In genomic region chr3:63961891-63962290, GRCh38 we compare ENCODE assay signal across 10 cellular contexts. TPM values are rescaled to one million over a fixed set of nuclear protein-coding genes. Genes with fewer than 3 reads are reported as not detected.
A peak's percentile ranks its signal among the peaks of the same experiment; 100 is the strongest.
DNase-seq lines count a peak whose midpoint lies in the region; ATAC-seq, FAIRE-seq and TF ChIP-seq lines count a peak whose summit lies in the region.
"Had no signal": no experiment of that assay in that cellular context is flagged by ENCODE, and none has a peak within 500 bp of the region (broad histone marks: within the 10 kb centered on the region; RNA-seq: fewer than 3 reads in every experiment).

No MANE protein-coding gene starts in this region.

- H3K27me3 ChIP-seq in bronchial epithelial cell (ENCODE audit: control insufficient read depth, insufficient read depth, low read length): no peaks in the 10 kb centered on the region
- no peaks in the 10 kb centered on the region for H3K27me3 ChIP-seq in mesenchymal stem cell (ENCODE audit: control insufficient read depth in 1 of 2, insufficient read depth in 1 of 2, low read length in 2 of 2)
- H3K27me3 ChIP-seq: SJCRH30 had no signal

- H2AK5ac ChIP-seq in mesenchymal stem cell (ENCODE audit: low read length, severe bottlenecking): no peak overlapping the region

- no peak overlapping the region for H2BK120ac ChIP-seq in mesenchymal stem cell (ENCODE audit: low read depth, low read length)

- H3K36me3 ChIP-seq in bronchial epithelial cell (ENCODE audit: control insufficient read depth, insufficient read depth, low read length) (no peaks in the 10 kb centered on the region), mesenchymal stem cell (ENCODE audit: control insufficient read depth in 1 of 2, insufficient read depth in 2 of 2, low read depth in 1 of 2, low read length in 2 of 2) (peaks cover 0 to 7% of the 10 kb centered on the region in 2 experiments)
- H3K36me3 ChIP-seq: SJCRH30 had no signal

- H3K9ac ChIP-seq in mesenchymal stem cell (ENCODE audit: low read length): no peak overlapping the region

- no peak overlapping the region for H4K91ac ChIP-seq in mesenchymal stem cell (ENCODE audit: low read length)

- no peak overlapping the region for H3K14ac ChIP-seq in mesenchymal stem cell (ENCODE audit: low read length in 2 of 2)

- H2AFZ ChIP-seq in mesenchymal stem cell (ENCODE audit: low read depth, low read length): no peak overlapping the region

- H2BK15ac ChIP-seq in mesenchymal stem cell (ENCODE audit: low read depth, poor library complexity, severe bottlenecking): no peak overlapping the region

- H3K27ac ChIP-seq in mesenchymal stem cell (ENCODE audit: low read length, poor library complexity, severe bottlenecking): no peak overlapping the region
- H3K27ac ChIP-seq: SJCRH30 had no signal

- no peak overlapping the region for H2BK5ac ChIP-seq in mesenchymal stem cell (ENCODE audit: low read depth, low read length, poor library complexity, severe bottlenecking)

- no peak overlapping the region for H3K23ac ChIP-seq in mesenchymal stem cell (ENCODE audit: low read length in 2 of 2)

- no peak for FAIRE-seq in bronchial epithelial cell (lab: Jason Lieb, UNC)

- peaks cover 6% of the 10 kb centered on the region for H3K4me1 ChIP-seq in mesenchymal stem cell (ENCODE audit: control insufficient read depth, insufficient read depth, low read depth, low read length)
- H3K4me1 ChIP-seq: SJCRH30 had no signal

- H4K8ac ChIP-seq in mesenchymal stem cell (ENCODE audit: low read length): no peak overlapping the region

- DNase-seq in CD1c-positive myeloid dendritic cell (ENCODE audit: extremely low spot score) (peak; percentile 51), NCI-H226 (peak; percentile 29), bronchial epithelial cell (ENCODE audit: low read depth) (peak; percentile 82), mesenchymal stem cell (peak; percentile 61)
- no peak for DNase-seq in stimulated activated CD4-positive, alpha-beta T cell treated with anti-CD3 and anti-CD28 coated beads, Interleukin-15, amount 100 ng/mL, for 24 hours
- DNase-seq in NK-92 treated with Interleukin-12 subunit alpha and Interleukin-12 subunit beta, amount 100 ng/mL, for 24 hours (lab: John Stamatoyannopoulos, UW): no peak

- no peak overlapping the region for H2BK12ac ChIP-seq in mesenchymal stem cell (ENCODE audit: low read length in 2 of 2)

- H3K79me1 ChIP-seq in mesenchymal stem cell (replicated peaks; ENCODE audit: low read length, poor library complexity, severe bottlenecking): peaks cover 19% of the 10 kb centered on the region

- no peak overlapping the region for H3K18ac ChIP-seq in mesenchymal stem cell (ENCODE audit: low read depth in 1 of 2, low read length in 2 of 2)

- WGBS in mesenchymal stem cell: no CpG with 5 or more reads among the region's 2 CpGs

- no peak overlapping the region for H3K4ac ChIP-seq in mesenchymal stem cell (ENCODE audit: low read depth in 1 of 2, low read length in 2 of 2)

- peak; percentile 50 for TF ChIP-seq CTCF in bronchial epithelial cell (IDR thresholded peaks at IDR 0.05; ENCODE audit: insufficient read depth, low read length, severe bottlenecking)

- peak; percentile 82 for ATAC-seq in GM18519 (IDR thresholded peaks at IDR 0.05; ENCODE audit: low FRiP score, unreplicated experiment)
- peak; percentile 57 for ATAC-seq in HG02943 (IDR thresholded peaks at IDR 0.05; ENCODE audit: low read depth, unreplicated experiment)

- no peak overlapping the region for H3K4me2 ChIP-seq in mesenchymal stem cell (ENCODE audit: low read length, poor library complexity, severe bottlenecking)

- H3K4me3 ChIP-seq in bronchial epithelial cell (ENCODE audit: low read depth, low read length) (no peak overlapping the region), mesenchymal stem cell (ENCODE audit: insufficient read depth in 1 of 2, low read depth in 1 of 2, low read length in 2 of 2) (no peak overlapping the region)
- H3K4me3 ChIP-seq: SJCRH30 had no signal

- H3K9me3 ChIP-seq in mesenchymal stem cell (ENCODE audit: control insufficient read depth, low read length): no peaks in the 10 kb centered on the region
- H3K9me3 ChIP-seq: SJCRH30 had no signal

RNA-seq across cellular contexts. Expression of gene SCAANT1, which starts 49.7 kb away (rescaled TPM):
- total RNA-seq in bronchial epithelial cell: not detected in 2 replicates
- polyA plus RNA-seq in mesenchymal stem cell (2013, experiment 1 of 2): 0.88 TPM
- 0.63 TPM for polyA plus RNA-seq in mesenchymal stem cell (2013, experiment 2 of 2)
- total RNA-seq: pulmonary artery endothelial cell, SJCRH30 had no signal

Comparison
In these comparisons a context has a peak if more than half of its experiments do, and no peak if none do; other contexts are left out.
1. DNase-seq: peak in CD1c-positive myeloid dendritic cell (single experiment), NCI-H226 (single experiment), bronchial epithelial cell (single experiment) and mesenchymal stem cell (single experiment); none in stimulated activated CD4-positive, alpha-beta T cell treated with anti-CD3 and anti-CD28 coated beads, Interleukin-15, amount 100 ng/mL, for 24 hours (single experiment) and NK-92 treated with Interleukin-12 subunit alpha and Interleukin-12 subunit beta, amount 100 ng/mL, for 24 hours (single experiment).